Comparison of ENCODE assay signal across 35 cellular contexts in the genomic region with DNA sequence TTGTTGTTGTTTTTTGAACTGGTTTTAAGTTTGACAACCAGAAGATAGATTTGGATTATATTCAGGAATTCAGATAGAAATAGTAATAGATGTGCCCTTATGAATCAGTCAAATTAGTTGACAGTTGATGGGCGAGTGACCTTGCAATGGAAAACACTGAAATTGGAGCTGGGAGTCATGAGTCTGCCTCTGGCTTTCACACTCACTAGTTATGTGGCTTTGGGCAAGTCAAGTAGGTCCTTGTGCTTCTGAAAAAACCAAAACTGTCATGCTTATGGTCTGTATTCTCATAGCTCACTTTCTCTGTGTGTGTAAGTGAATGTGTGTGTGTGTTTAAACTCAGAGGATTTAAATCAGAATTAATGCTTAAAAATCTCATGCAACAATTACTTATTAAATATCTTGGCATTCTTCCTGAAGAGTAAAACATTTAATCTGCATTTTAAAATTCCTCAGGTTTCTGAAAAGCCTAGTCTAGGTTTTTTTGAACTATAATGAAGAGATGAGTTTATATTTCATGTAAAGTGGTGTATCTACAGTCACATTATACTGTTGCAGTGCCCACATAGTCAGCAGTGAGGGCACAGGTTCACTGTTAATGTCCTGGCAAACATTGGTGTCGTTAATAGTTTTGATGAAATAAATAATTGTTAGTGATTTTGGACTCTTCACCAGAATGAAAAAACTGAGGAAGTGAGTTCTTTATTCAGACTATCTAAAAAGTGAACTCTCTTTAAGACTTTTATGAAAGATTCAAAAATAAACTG. TPM values are rescaled to one million over a fixed set of nuclear protein-coding genes. Genes with fewer than 3 reads are reported as not detected.
A peak's percentile ranks its signal among the peaks of the same experiment; 100 is the strongest.
DNase-seq lines count a peak whose midpoint lies in the region; ATAC-seq and TF ChIP-seq lines count a peak whose summit lies in the region.
"Had no signal": no experiment of that assay in that cellular context is flagged by ENCODE, and none has a peak within 500 bp of the region (broad histone marks: within the 10 kb centered on the region; RNA-seq: fewer than 3 reads in every experiment).

No MANE protein-coding gene starts in this region.

- H3K27me3 ChIP-seq in SK-N-SH (ENCODE audit: insufficient read depth): no peaks in the 10 kb centered on the region
- H3K27me3 ChIP-seq in osteoblast (ENCODE audit: insufficient read depth, low read length): no peaks in the 10 kb centered on the region
- H3K27me3 ChIP-seq: foreskin keratinocyte, heart left ventricle, Peyer's patch, suprapubic skin, upper lobe of right lung had no signal

- peaks cover 14 to 34% of the 10 kb centered on the region in 2 experiments for H3K36me3 ChIP-seq in SK-N-SH (replicated peaks in 1 of 2; ENCODE audit: control insufficient read depth in 1 of 2, insufficient read depth in 2 of 2, low read length in 1 of 2)
- no peaks in the 10 kb centered on the region for H3K36me3 ChIP-seq in osteoblast (ENCODE audit: insufficient read depth, low read length)
- H3K36me3 ChIP-seq: Peyer's patch, upper lobe of right lung had no signal

- H3K9me2 ChIP-seq in SK-N-SH: no peaks in the 10 kb centered on the region

- H3K79me2 ChIP-seq in SK-N-SH (ENCODE audit: insufficient read depth): no peaks in the 10 kb centered on the region
- peaks cover 7% of the 10 kb centered on the region for H3K79me2 ChIP-seq in osteoblast (ENCODE audit: insufficient read depth, low read length)

- peaks cover 14% of the 10 kb centered on the region for H3K9me3 ChIP-seq in SK-N-SH
- H3K9me3 ChIP-seq in osteoblast (ENCODE audit: low read depth, low read length): no peaks in the 10 kb centered on the region
- H3K9me3 ChIP-seq: suprapubic skin, upper lobe of right lung had no signal

- no peak overlapping the region for H3K9ac ChIP-seq in SK-N-SH

- POLR2A ChIA-PET in SK-N-SH (lab: Yijun Ruan, JAX): no interaction called here

- TF ChIP-seq EP300 in SK-N-SH (IDR thresholded peaks at IDR 0.05; ENCODE audit: borderline replicate concordance in 1 of 2, low read depth in 1 of 2, low read length in 1 of 2): no peak

- H2AFZ ChIP-seq in SK-N-SH (ENCODE audit: low read depth) (no peak overlapping the region), osteoblast (ENCODE audit: low read length) (no peak overlapping the region)

- H4K20me1 ChIP-seq in SK-N-SH (ENCODE audit: insufficient read depth) (no peaks in the 10 kb centered on the region), osteoblast (ENCODE audit: insufficient read depth, low read length) (no peaks in the 10 kb centered on the region)

- CTCF ChIA-PET in SK-N-SH (lab: Yijun Ruan, JAX): no interaction called here

- H3K4me1 ChIP-seq in SK-N-SH (ENCODE audit: control insufficient read depth in 1 of 2, insufficient read depth in 2 of 2, low read depth in 1 of 2, low read length in 1 of 2) (no peaks in the 10 kb centered on the region), osteoblast (ENCODE audit: insufficient read depth, low read length) (peaks cover 4% of the 10 kb centered on the region)
- H3K4me1 ChIP-seq: A549, Peyer's patch, suprapubic skin, upper lobe of right lung had no signal

- 89% methylated on average over 2 of the region's 2 CpGs for WGBS in SK-N-SH (ENCODE audit: low lambda C conversion rate)

- no peaks in the 10 kb centered on the region for H3F3A ChIP-seq in SK-N-SH (replicated peaks; ENCODE audit: insufficient read depth)

- no peak for DNase-seq in SK-N-SH
- peak; percentile 24 for DNase-seq in choroid plexus epithelial cell (ENCODE audit: low read depth)
- peak; percentile 37 for DNase-seq in osteoblast (ENCODE audit: insufficient read length, low spot score, missing footprints)
- DNase-seq in T-helper 1 cell: no peak
- DNase-seq in anterior cingulate cortex (lab: John Stamatoyannopoulos, UW): no peak
- DNase-seq: activated CD4-positive, alpha-beta T cell treated with anti-CD3 and anti-CD28 coated beads, Interleukin-2, amount 10 ng/mL, durations not matched to agents 7 days and 5 days; activated effector memory CD4-positive, alpha-beta T cell treated with Interleukin-2 at 50 U/mL for 16 hours; activated naive CD8-positive, alpha-beta T cell treated with anti-CD3 and anti-CD28 coated beads for 36 hours; activated T-cell treated with anti-CD3 and anti-CD28 coated beads, Interleukin-2, amount 50 U/mL, for 1 hour; aorta; DND-41; effector memory CD8-positive, alpha-beta T cell; foreskin keratinocyte; GF-D8; GOT3; heart left ventricle; HFFc6; naive thymus-derived CD8-positive, alpha-beta T cell; NCI-H1092 treated with DMSO at 0.1 percent for 48 hours; NCI-H187 treated with DMSO at 0.1 percent for 48 hours; NCI-H345; NCI-H774; nucleus accumbens; Peyer's patch; SHP77; stimulated activated naive B cell treated with anti-CD40 and anti-IgM and Interleukin-4, amounts not matched to agents 10 μg/mL and 1 μg/mL and 100 μg/mL, for 72 hours; T-helper 9 cell; upper lobe of right lung had no signal

- H3K4me3 ChIP-seq in SK-N-SH (ENCODE audit: low read depth in 2 of 2, low read length in 1 of 2): no peak overlapping the region
- no peak overlapping the region for H3K4me3 ChIP-seq in choroid plexus epithelial cell (ENCODE audit: low read depth, low read length)
- H3K4me3 ChIP-seq in osteoblast (ENCODE audit: insufficient read depth, low read length): no peak overlapping the region
- H3K4me3 ChIP-seq: A549, heart left ventricle, Peyer's patch, skin epidermis, suprapubic skin, upper lobe of right lung had no signal

- peak; percentile 21; the same call in 1 of the 3 replicates for ATAC-seq in SK-N-SH treated with all-trans-retinoic acid at 6 μM for 48 hours
- ATAC-seq in GM19035 (IDR thresholded peaks at IDR 0.05; ENCODE audit: unreplicated experiment): no peak
- no peak for ATAC-seq in activated CD4-positive, CD25-positive, alpha-beta regulatory T cell treated with anti-CD3 and anti-CD28 coated beads, Interleukin-2, amount 50 U/mL, for 24 hours
- ATAC-seq: A549; effector memory CD8-positive, alpha-beta T cell; foreskin keratinocyte; naive thymus-derived CD8-positive, alpha-beta T cell; stimulated activated naive B cell treated with anti-CD40 and anti-IgM and Interleukin-4, amounts not matched to agents 10 μg/mL and 1 μg/mL and 100 μg/mL, for 72 hours; upper lobe of right lung had no signal

- TF ChIP-seq RAD21 in SK-N-SH (IDR thresholded peaks at IDR 0.05; ENCODE audit: low read length): no peak

- H3K4me2 ChIP-seq in SK-N-SH (no peak overlapping the region), osteoblast (ENCODE audit: insufficient read depth, low read length) (no peak overlapping the region)
- H3K4me2 ChIP-seq: A549 had no signal

- no peak overlapping the region for H3K27ac ChIP-seq in SK-N-SH (ENCODE audit: low read depth in 2 of 2, low read length in 1 of 2)
- no peak overlapping the region for H3K27ac ChIP-seq in osteoblast (ENCODE audit: low read depth, low read length)
- H3K27ac ChIP-seq: A549, foreskin keratinocyte, heart left ventricle, Peyer's patch, skin epidermis, suprapubic skin, upper lobe of right lung, VCaP had no signal

- TF ChIP-seq CTCF in SK-N-SH (IDR thresholded peaks at IDR 0.05) (no peak), choroid plexus epithelial cell (conservative IDR thresholded peaks at IDR 0.05; ENCODE audit: low read depth, low read length) (no peak), osteoblast (IDR thresholded peaks at IDR 0.05; ENCODE audit: extremely low read depth, low read depth, low read length) (no peak)

TF ChIP-seq in SK-N-SH treated with all-trans-retinoic acid at 6 μM for 48 hours, 23 proteins besides CTCF, POLR2A, EP300 and RAD21:
- TF ChIP-seq ISL1 (CRISPR knock-in tag; IDR thresholded peaks at IDR 0.05): peak; percentile 47; the same call in 1 of the 2 replicates
- TF ChIP-seq BACH2 (CRISPR knock-in tag; IDR thresholded peaks at IDR 0.05; ENCODE audit: borderline replicate concordance): no peak

TF ChIP-seq in SK-N-SH, 30 proteins besides CTCF, POLR2A, EP300 and RAD21 (continues in another document):
- no peak for TF ChIP-seq EZH2phosphoT487 (IDR thresholded peaks at IDR 0.05; ENCODE audit: borderline replicate concordance, low read depth)
- TF ChIP-seq, protein P1, sequence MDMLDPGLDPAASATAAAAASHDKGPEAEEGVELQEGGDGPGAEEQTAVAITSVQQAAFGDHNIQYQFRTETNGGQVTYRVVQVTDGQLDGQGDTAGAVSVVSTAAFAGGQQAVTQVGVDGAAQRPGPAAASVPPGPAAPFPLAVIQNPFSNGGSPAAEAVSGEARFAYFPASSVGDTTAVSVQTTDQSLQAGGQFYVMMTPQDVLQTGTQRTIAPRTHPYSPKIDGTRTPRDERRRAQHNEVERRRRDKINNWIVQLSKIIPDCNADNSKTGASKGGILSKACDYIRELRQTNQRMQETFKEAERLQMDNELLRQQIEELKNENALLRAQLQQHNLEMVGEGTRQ (IDR thresholded peaks at IDR 0.05; ENCODE audit: borderline replicate concordance, low read depth, low read length): no peak
- no peak for TF ChIP-seq RCOR1 (IDR thresholded peaks at IDR 0.05; ENCODE audit: low read length)
- TF ChIP-seq RFX5 (IDR thresholded peaks at IDR 0.05; ENCODE audit: low read length): no peak
- TF ChIP-seq TCF12 (IDR thresholded peaks at IDR 0.05): no peak
- no peak for TF ChIP-seq GATA2 (CRISPR knock-in tag; IDR thresholded peaks at IDR 0.05)
- TF ChIP-seq NRF1 (IDR thresholded peaks at IDR 0.05; ENCODE audit: low read depth, low read length): no peak
- TF ChIP-seq CHD2 (IDR thresholded peaks at IDR 0.05; ENCODE audit: low read length, partially characterized antibody): no peak
- TF ChIP-seq, protein P2, sequence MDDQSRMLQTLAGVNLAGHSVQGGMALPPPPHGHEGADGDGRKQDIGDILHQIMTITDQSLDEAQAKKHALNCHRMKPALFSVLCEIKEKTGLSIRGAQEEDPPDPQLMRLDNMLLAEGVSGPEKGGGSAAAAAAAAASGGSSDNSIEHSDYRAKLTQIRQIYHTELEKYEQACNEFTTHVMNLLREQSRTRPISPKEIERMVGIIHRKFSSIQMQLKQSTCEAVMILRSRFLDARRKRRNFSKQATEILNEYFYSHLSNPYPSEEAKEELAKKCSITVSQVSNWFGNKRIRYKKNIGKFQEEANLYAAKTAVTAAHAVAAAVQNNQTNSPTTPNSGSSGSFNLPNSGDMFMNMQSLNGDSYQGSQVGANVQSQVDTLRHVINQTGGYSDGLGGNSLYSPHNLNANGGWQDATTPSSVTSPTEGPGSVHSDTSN (IDR thresholded peaks at IDR 0.05): no peak

RNA-seq across cellular contexts. Expression of a gene that starts 32.5 kb away (rescaled TPM):
- polyA plus RNA-seq in SK-N-SH (2012; rRNA removed): 28.2 and 28.8 TPM in 2 replicates
- 37.8 and 55.2 TPM in 2 replicates for polyA plus RNA-seq in SK-N-SH (2012; cell fraction: cytosol; rRNA removed)
- polyA plus RNA-seq in SK-N-SH (2012; cell fraction: nucleus; rRNA removed): 9.6 and 17.0 TPM in 2 replicates
- total RNA-seq in osteoblast: 15.6 and 25.3 TPM in 2 replicates

RNA-seq across cellular contexts. Expression of a gene that starts 44.4 kb away (rescaled TPM):
- 73.7 and 76.9 TPM in 2 replicates for polyA plus RNA-seq in SK-N-SH (2012; rRNA removed)
- polyA plus RNA-seq in SK-N-SH (2012; cell fraction: cytosol; rRNA removed): 103 and 199 TPM in 2 replicates
- polyA plus RNA-seq in SK-N-SH (2012; cell fraction: nucleus; rRNA removed): 24.3 and 32.0 TPM in 2 replicates
- 19.5 and 45.7 TPM in 2 replicates for total RNA-seq in osteoblast

RNA-seq across cellular contexts. Expression of a gene that starts 54.1 kb away (rescaled TPM):
- polyA plus RNA-seq in SK-N-SH (2012; rRNA removed): 83.6 and 94.9 TPM in 2 replicates
- 49.1 and 49.4 TPM in 2 replicates for polyA plus RNA-seq in SK-N-SH (2012; cell fraction: cytosol; rRNA removed)
- polyA plus RNA-seq in SK-N-SH (2012; cell fraction: nucleus; rRNA removed): 381 and 554 TPM in 2 replicates
- 465 and 536 TPM in 2 replicates for total RNA-seq in osteoblast

Comparison
In these comparisons a context has a peak if more than half of its experiments do, and no peak if none do; other contexts are left out.
1. DNase-seq: peak in choroid plexus epithelial cell (single experiment) and osteoblast (single experiment); none in SK-N-SH (single experiment), T-helper 1 cell (0 of 5) and anterior cingulate cortex (0 of 58).